24 cellular contexts compared by ENCODE assay signal in genomic region chr1:196660272-196660671, GRCh38. TPM values are rescaled to one million over a fixed set of nuclear protein-coding genes. Genes with fewer than 3 reads are reported as not detected.
DNase-seq lines count a peak whose midpoint lies in the region; ATAC-seq and TF ChIP-seq lines count a peak whose summit lies in the region.
"Had no signal": no experiment of that assay in that cellular context is flagged by ENCODE, and none has a peak within 500 bp of the region (broad histone marks: within the 10 kb centered on the region; RNA-seq: fewer than 3 reads in every experiment).

No MANE protein-coding gene starts in this region.

- BruUV-seq in MCF 10A (replicated peaks; lab: Mats Ljungman, UMichigan) (no TSS peak), mammary epithelial cell (replicated peaks; lab: Mats Ljungman, UMichigan) (no TSS peak)

- H3K4me3 ChIP-seq in mammary epithelial cell (replicated peaks in 1 of 3; ENCODE audit: insufficient read depth in 1 of 3, low read depth in 2 of 3, low read length in 3 of 3) (no peak overlapping the region), right lobe of liver (peak overlapping the region in 1 of 3 donors; percentile 9), upper lobe of right lung (peak overlapping the region; percentile 25)
- H3K4me3 ChIP-seq: GM23338, SJCRH30 had no signal

- H3K27me3 ChIP-seq in mammary epithelial cell (ENCODE audit: insufficient read depth, low read length) (no peaks in the 10 kb centered on the region), right lobe of liver (no peaks in the 10 kb centered on the region), upper lobe of right lung (no peaks in the 10 kb centered on the region)
- H3K27me3 ChIP-seq: SJCRH30 had no signal

- WGBS in mammary epithelial cell (ENCODE audit: low coverage, missing lambda C conversion rate): 67% methylated on average over 3 of the region's 3 CpGs
- 28% methylated on average over 3 of the region's 3 CpGs for WGBS in right lobe of liver (ENCODE audit: insufficient coverage, low coverage, low lambda C conversion rate, missing lambda C conversion rate)

- H4K20me1 ChIP-seq in mammary epithelial cell (ENCODE audit: insufficient read depth, low read length): no peaks in the 10 kb centered on the region

- H3K36me3 ChIP-seq in mammary epithelial cell (ENCODE audit: insufficient read depth, low read length) (no peaks in the 10 kb centered on the region), right lobe of liver (peaks cover 0 to 9% (median 3%) of the 10 kb centered on the region in 4 donors), upper lobe of right lung (no peaks in the 10 kb centered on the region)
- H3K36me3 ChIP-seq: SJCRH30 had no signal

- H3K4me1 Mint-ChIP-seq in MCF 10A (ENCODE audit: insufficient read depth, unreplicated experiment) (peaks cover 29% of the 10 kb centered on the region), brain (peaks cover 12% of the 10 kb centered on the region)
- H3K4me1 Mint-ChIP-seq: neural crest cell; stimulated activated naive CD8-positive, alpha-beta T cell treated with anti-CD3 and anti-CD28 coated beads, Interleukin-15, amount 100 ng/mL, for 72 hours had no signal

- no peak for TF ChIP-seq POLR2A in right lobe of liver (IDR thresholded peaks at IDR 0.05)

- no peak overlapping the region for H3K9ac ChIP-seq in mammary epithelial cell (ENCODE audit: insufficient read depth, low read length)

- in situ Hi-C loops in mammary epithelial cell (cut with MboI; ENCODE audit: low sequenced_read_pairs in 2 of 2): loop anchor here (10.0 to 25.0 kb wide), 2 partner anchors 323 to 515 kb away; no protein-coding TSS in a partner anchor

- POLR2A ChIA-PET in MCF 10A (lab: Yijun Ruan, JAX): interaction anchor here (1.0 to 2.5 kb wide), 4 partner anchors 303 to 341 kb away, joined by 3 to 15 read pairs (median 4); no protein-coding TSS in a partner anchor

- no peak overlapping the region for H3K27ac ChIP-seq in mammary epithelial cell (ENCODE audit: insufficient read depth, low read depth, low read length)
- H3K27ac ChIP-seq in right lobe of liver: peak overlapping the region; percentile 40 to 89 (median 83)
- H3K27ac ChIP-seq in upper lobe of right lung: no peak overlapping the region
- H3K27ac ChIP-seq: SJCRH30 had no signal

- H3K9me3 ChIP-seq in mammary epithelial cell (replicated peaks; ENCODE audit: insufficient read depth, low read length): no peaks in the 10 kb centered on the region
- H3K9me3 ChIP-seq in right lobe of liver: no peaks in the 10 kb centered on the region
- no peaks in the 10 kb centered on the region for H3K9me3 ChIP-seq in upper lobe of right lung
- H3K9me3 ChIP-seq: SJCRH30 had no signal

- H3K36me3 Mint-ChIP-seq in MCF 10A (ENCODE audit: insufficient read depth, unreplicated experiment) (no peaks in the 10 kb centered on the region), brain (no peaks in the 10 kb centered on the region)
- H3K36me3 Mint-ChIP-seq: activated naive CD8-positive, alpha-beta T cell treated with anti-CD3 and anti-CD28 coated beads for 36 hours; CD8-positive, alpha-beta memory T cell had no signal

- peak overlapping the region; percentile 2 for H3K27ac Mint-ChIP-seq in MCF 10A (ENCODE audit: low read depth, unreplicated experiment)
- H3K27ac Mint-ChIP-seq in brain: no peak overlapping the region
- H3K27ac Mint-ChIP-seq: activated CD4-positive, alpha-beta memory T cell treated with anti-CD3 and anti-CD28 coated beads, Interleukin-2, amount 10 ng/mL, durations not matched to agents 7 days and 5 days; activated naive CD8-positive, alpha-beta T cell treated with anti-CD3 and anti-CD28 coated beads for 36 hours; GM23338; progenitor cell of endocrine pancreas; stimulated activated naive CD8-positive, alpha-beta T cell treated with anti-CD3 and anti-CD28 coated beads, Interleukin-15, amount 100 ng/mL, for 72 hours had no signal

- DNase-seq in MCF 10A (ENCODE audit: unreplicated experiment): no peak
- no peak for DNase-seq in mammary epithelial cell
- DNase-seq in right lobe of liver: no peak
- DNase-seq in upper lobe of right lung: no peak
- DNase-seq in 8988T: no peak
- no peak for DNase-seq in T-helper 9 cell
- DNase-seq: activated CD4-positive, alpha-beta memory T cell treated with anti-CD3 and anti-CD28 coated beads, Interleukin-2, amount 10 ng/mL, durations not matched to agents 7 days and 5 days; activated CD4-positive, CD25-positive, alpha-beta regulatory T cell treated with anti-CD3 and anti-CD28 coated beads, Interleukin-2, amount 50 U/mL, for 72 hours; activated effector memory CD4-positive, alpha-beta T cell treated with Interleukin-2 at 50 U/mL for 16 hours; activated naive CD8-positive, alpha-beta T cell treated with anti-CD3 and anti-CD28 coated beads for 36 hours; activated T-cell treated with anti-CD3 and anti-CD28 coated beads for 4 hours; cerebellar nuclear complex; DMS 273 treated with DMSO at 0.1 percent for 48 hours; NCI-H526 treated with DMSO at 0.1 percent for 48 hours; stimulated activated naive CD8-positive, alpha-beta T cell treated with anti-CD3 and anti-CD28 coated beads, Interleukin-15, amount 100 ng/mL, for 72 hours had no signal

- no peak overlapping the region for H2AFZ ChIP-seq in mammary epithelial cell (ENCODE audit: low read depth, low read length)
- H2AFZ ChIP-seq: GM23338 had no signal

- dilution Hi-C loops in mammary epithelial cell (cut with HindIII; ENCODE audit: low sequenced_read_pairs): loop anchor here (25.0 kb wide), 1 partner anchor 473 kb away; no protein-coding TSS in a partner anchor

- no peaks in the 10 kb centered on the region for H3K79me2 ChIP-seq in mammary epithelial cell (ENCODE audit: insufficient read depth, low read length)

- no peaks in the 10 kb centered on the region for H3K27me3 Mint-ChIP-seq in MCF 10A (ENCODE audit: insufficient read depth, unreplicated experiment)
- H3K27me3 Mint-ChIP-seq in brain: no peaks in the 10 kb centered on the region
- H3K27me3 Mint-ChIP-seq: activated CD4-positive, alpha-beta memory T cell treated with anti-CD3 and anti-CD28 coated beads, Interleukin-2, amount 10 ng/mL, durations not matched to agents 7 days and 5 days; activated naive CD8-positive, alpha-beta T cell treated with anti-CD3 and anti-CD28 coated beads for 36 hours; CD8-positive, alpha-beta memory T cell; progenitor cell of endocrine pancreas; stimulated activated naive CD8-positive, alpha-beta T cell treated with anti-CD3 and anti-CD28 coated beads, Interleukin-15, amount 100 ng/mL, for 72 hours had no signal

- no peaks in the 10 kb centered on the region for H3K4me1 ChIP-seq in mammary epithelial cell (ENCODE audit: insufficient read depth, low read length)
- peaks cover 0 to 56% (median 5%) of the 10 kb centered on the region in 4 donors for H3K4me1 ChIP-seq in right lobe of liver
- peaks cover 11% of the 10 kb centered on the region for H3K4me1 ChIP-seq in upper lobe of right lung
- H3K4me1 ChIP-seq: SJCRH30 had no signal

- TF ChIP-seq CTCF in MCF 10A (IDR thresholded peaks at IDR 0.05; ENCODE audit: unreplicated experiment) (no peak), mammary epithelial cell (conservative IDR thresholded peaks at IDR 0.05 in 1 of 2, IDR thresholded peaks at IDR 0.05 in 1 of 2; ENCODE audit: extremely low read depth in 1 of 2, insufficient read depth in 1 of 2, low read depth in 1 of 2, low read length in 2 of 2) (no peak), brain (conservative IDR thresholded peaks at IDR 0.05) (no peak), right lobe of liver (IDR thresholded peaks at IDR 0.05) (no peak), upper lobe of right lung (IDR thresholded peaks at IDR 0.05) (no peak)

- H3K9me3 Mint-ChIP-seq in MCF 10A (ENCODE audit: unreplicated experiment): no peaks in the 10 kb centered on the region
- no peaks in the 10 kb centered on the region for H3K9me3 Mint-ChIP-seq in brain
- H3K9me3 Mint-ChIP-seq: activated CD4-positive, alpha-beta memory T cell treated with anti-CD3 and anti-CD28 coated beads, Interleukin-2, amount 10 ng/mL, durations not matched to agents 7 days and 5 days; activated naive CD8-positive, alpha-beta T cell treated with anti-CD3 and anti-CD28 coated beads for 36 hours; CD8-positive, alpha-beta memory T cell; GM23338; neural crest cell; stimulated activated naive CD8-positive, alpha-beta T cell treated with anti-CD3 and anti-CD28 coated beads, Interleukin-15, amount 100 ng/mL, for 72 hours had no signal

- H3K4me3 Mint-ChIP-seq in MCF 10A (ENCODE audit: unreplicated experiment) (no peak overlapping the region), brain (peak overlapping the region in 3 of 5 experiments; percentile 1 to 19 (median 13))
- H3K4me3 Mint-ChIP-seq: activated CD4-positive, alpha-beta memory T cell treated with anti-CD3 and anti-CD28 coated beads, Interleukin-2, amount 10 ng/mL, durations not matched to agents 7 days and 5 days; activated naive CD8-positive, alpha-beta T cell treated with anti-CD3 and anti-CD28 coated beads for 36 hours; GM23338; neural crest cell; stimulated activated naive CD8-positive, alpha-beta T cell treated with anti-CD3 and anti-CD28 coated beads, Interleukin-15, amount 100 ng/mL, for 72 hours had no signal

- intact Hi-C loops in MCF 10A (cut with micrococcal nuclease) (loop anchor here (10.0 kb wide), 1 partner anchor 715 kb away; no protein-coding TSS in a partner anchor), mammary epithelial cell (cut with micrococcal nuclease) (loop anchor here (2.0 to 5.0 kb wide), 2 partner anchors 511 to 718 kb away; no protein-coding TSS in a partner anchor), right lobe of liver (cut with DNase I) (no loop called here), upper lobe of right lung (cut with DNase I) (no loop called here)

- H3K4me2 ChIP-seq in mammary epithelial cell (ENCODE audit: insufficient read depth, low read depth, low read length): no peak overlapping the region
- H3K4me2 ChIP-seq: GM23338 had no signal

- CTCF ChIA-PET in MCF 10A (lab: Yijun Ruan, JAX): interaction anchor here (0.6 to 5.6 kb wide), 25 partner anchors 10 to 722 kb away, joined by 3 to 115 read pairs (median 4); no protein-coding TSS in a partner anchor
- CTCF ChIA-PET in mammary epithelial cell (lab: Charles Lee; ENCODE audit: low non-redundant PET): interaction anchor here (0.6 kb wide), 1 partner anchor 63 kb away, joined by 3 read pairs; no protein-coding TSS in a partner anchor

- ATAC-seq in right lobe of liver (peak in 2 of 4 donors; percentile 2 to 3), upper lobe of right lung (no peak), HG02798 (IDR thresholded peaks at IDR 0.05; ENCODE audit: poor library complexity, unreplicated experiment) (no peak)
- ATAC-seq: stimulated activated naive CD8-positive, alpha-beta T cell treated with anti-CD3 and anti-CD28 coated beads, Interleukin-15, amount 100 ng/mL, for 72 hours had no signal

RNA-seq across cellular contexts. Expression of gene CFH, which starts 8.4 kb away (rescaled TPM):
- total RNA-seq in MCF 10A (2022) (21.3 and 31.6 TPM in 2 replicates), mammary epithelial cell (1 to 10 TPM; 2.0 to 4.0 TPM), right lobe of liver (1,000 to 10,000 TPM in 3 of 6 experiments, 100 to 1,000 TPM in 3; 663 to 1,371 (median 1,032) TPM), upper lobe of right lung (78.5 TPM)
- polyA plus RNA-seq in mammary epithelial cell (1.3 TPM), brain (ENCODE audit: insufficient read depth, low read depth, low replicate concordance) (6.4 TPM)
- polyA minus RNA-seq in mammary epithelial cell: not detected
- total RNA-seq: GM23338, neural crest cell, progenitor cell of endocrine pancreas had no signal
- polyA plus RNA-seq: GM23338 had no signal

RNA-seq across cellular contexts. Expression of gene KCNT2, which starts 52.0 kb away (rescaled TPM):
- total RNA-seq in MCF 10A (2022) (1.2 and 1.5 TPM in 2 replicates), mammary epithelial cell (under 1 TPM in 1 of 2 donors, not detected in 1; 0.33 TPM), right lobe of liver (1 to 10 TPM; 5.3 to 8.4 (median 7.5) TPM), upper lobe of right lung (8.1 TPM)
- polyA plus RNA-seq in mammary epithelial cell (not detected), brain (ENCODE audit: insufficient read depth, low read depth, low replicate concordance) (2.0 TPM)
- not detected for polyA minus RNA-seq in mammary epithelial cell
- total RNA-seq: activated CD4-positive, alpha-beta memory T cell treated with anti-CD3 and anti-CD28 coated beads, Interleukin-2, amount 10 ng/mL, durations not matched to agents 7 days and 5 days; activated naive CD8-positive, alpha-beta T cell treated with anti-CD3 and anti-CD28 coated beads for 36 hours; CD8-positive, alpha-beta memory T cell; RPMI7951; T-helper 1 cell treated with Interleukin-12 subunit alpha and Interleukin-12 subunit beta and Interleukin-4 antibody, amounts not matched to agents 30 ng/mL and 1 ng/mL, for 36 hours had no signal
- polyA plus RNA-seq: CD8-positive, alpha-beta memory T cell had no signal

Comparison
In these comparisons a context has a peak if more than half of its experiments do, and no peak if none do; other contexts are left out.
1. H3K27ac ChIP-seq: peak in right lobe of liver (3 of 3); none in mammary epithelial cell (single experiment) and upper lobe of right lung (single experiment).
2. intact Hi-C loops: an anchor here in MCF 10A (10.0 kb wide) and mammary epithelial cell (2.0 to 5.0 kb wide); none called in right lobe of liver and upper lobe of right lung.